Comparison of ENCODE assay signal across 21 cellular contexts in the genomic region with DNA sequence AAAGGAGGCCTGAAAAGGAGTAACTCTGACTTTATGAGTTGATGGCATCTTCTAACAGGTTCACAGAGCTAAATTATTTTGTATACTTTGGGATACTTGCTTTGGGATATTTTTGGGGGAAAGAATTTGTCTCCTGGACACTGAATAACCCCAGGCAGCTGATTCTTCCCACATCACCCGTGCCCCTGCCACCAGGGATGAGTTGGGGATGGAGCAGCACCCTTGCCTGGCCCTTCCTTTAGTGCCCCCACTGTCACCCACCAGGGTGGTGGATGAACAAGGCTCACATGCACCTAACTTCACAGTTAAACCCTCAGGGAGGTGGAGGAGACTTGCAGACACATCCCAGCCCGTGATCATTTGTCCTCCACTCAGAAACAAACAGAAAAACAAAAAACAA. TPM values are rescaled to one million over a fixed set of nuclear protein-coding genes. Genes with fewer than 3 reads are reported as not detected.
"Had no signal": no experiment of that assay in that cellular context is flagged by ENCODE, and none has a peak within 500 bp of the region (broad histone marks: within the 10 kb centered on the region; RNA-seq: fewer than 3 reads in every experiment).

No MANE protein-coding gene starts in this region.

- H3K9me3 Mint-ChIP-seq: IgD-negative memory B cell had no signal

- H3K4me3 Mint-ChIP-seq: IgD-negative memory B cell had no signal

- H3K4me3 ChIP-seq: K562, SJSA1, SK-N-MC had no signal

- H3K36me3 ChIP-seq: SJSA1 had no signal

- H3K27ac Mint-ChIP-seq: IgD-negative memory B cell had no signal

- DNase-seq: Kasumi-1, MM.1S, NCI-H1092 treated with DMSO at 0.1 percent for 48 hours, NCI-H1436, NCI-H187, NCI-H2029, NCI-H2081 treated with DMSO at 0.1 percent for 48 hours, NCI-H2171, NCI-H226, NCI-H446, NCI-H510A, NCI-H524 treated with DMSO at 0.1 percent for 48 hours, NCI-H69, NCI-H774, SIG-M5 had no signal

- H3K36me3 Mint-ChIP-seq: IgD-negative memory B cell had no signal

- H3K27ac ChIP-seq: KMS-11, RWPE1, SJSA1, SK-N-MC had no signal

- ATAC-seq: K562 had no signal

- H3K27me3 ChIP-seq: SJSA1 had no signal

RNA-seq across cellular contexts. Expression of gene ADAMTS2, which starts 2.3 kb away (rescaled TPM):
- total RNA-seq: K562 had no signal
- polyA plus RNA-seq: IgD-negative memory B cell, K562 had no signal
